Comparison of ENCODE assay signal across 14 cellular contexts in genomic region chr15:78671626-78672211, GRCh38. TPM values are rescaled to one million over a fixed set of nuclear protein-coding genes. Genes with fewer than 3 reads are reported as not detected.
DNase-seq lines count a peak whose midpoint lies in the region; ATAC-seq and TF ChIP-seq lines count a peak whose summit lies in the region.
"Had no signal": no experiment of that assay in that cellular context is flagged by ENCODE, and none has a peak within 500 bp of the region (broad histone marks: within the 10 kb centered on the region; RNA-seq: fewer than 3 reads in every experiment).

No MANE protein-coding gene starts in this region.

- H3K27ac ChIP-seq in SJCRH30, result no peak overlapping the region
- no peak overlapping the region for H3K27ac ChIP-seq in left lung
- H3K27ac ChIP-seq: colonic mucosa had no signal

- ATAC-seq in omental fat pad (ENCODE audit: low FRiP score) (no peak), left lung (no peak)

- H3K4me3 ChIP-seq in BE2C (ENCODE audit: low read depth, low read length) (peak overlapping the region; percentile 15; the same call in 1 of the 2 replicates), SJCRH30 (no peak overlapping the region), left lung (no peak overlapping the region)
- H3K4me3 ChIP-seq: colonic mucosa had no signal

- H3K27me3 ChIP-seq in BE2C (no peaks in the 10 kb centered on the region), SJCRH30 (peaks cover 14% of the 10 kb centered on the region; the same call in 1 of the 2 replicates), left lung (no peaks in the 10 kb centered on the region)
- H3K27me3 ChIP-seq: colonic mucosa had no signal

- no peak for TF ChIP-seq CTCF in BE2C (IDR thresholded peaks at IDR 0.05; ENCODE audit: low read depth, low read length)
- TF ChIP-seq CTCF in omental fat pad (IDR thresholded peaks at IDR 0.05), result no peak
- no peak for TF ChIP-seq CTCF in left lung (IDR thresholded peaks at IDR 0.05)

- DNase-seq in BE2C, result peak; percentile 97
- DNase-seq in NCI-H1417 treated with DMSO at 0.1 percent for 48 hours (lab: John Stamatoyannopoulos, UW), result peak; percentile 82
- DNase-seq in SJCRH30, result peak; percentile 34 to 60
- DNase-seq in islet precursor cell, result peak; percentile 68
- DNase-seq in HCEC 1CT, result no peak
- DNase-seq in MV-4-11 (lab: John Stamatoyannopoulos, UW), result no peak
- DNase-seq in omental fat pad (ENCODE audit: low spot score), result no peak
- no peak for DNase-seq in left lung
- DNase-seq: colonic mucosa; NCI-H345; stimulated activated CD4-positive, alpha-beta T cell treated with anti-CD3 and anti-CD28 coated beads, Interleukin-12 subunit alpha, Interleukin-12 subunit beta, amount 100 ng/mL, for 4 hours; trophoblast cell had no signal

- intact Hi-C loops in left lung (cut with DNase I), result no loop called here

- H3K9me3 ChIP-seq in BE2C, result no peaks in the 10 kb centered on the region
- H3K9me3 ChIP-seq in SJCRH30 (replicated peaks), result no peaks in the 10 kb centered on the region
- no peaks in the 10 kb centered on the region for H3K9me3 ChIP-seq in left lung
- H3K9me3 ChIP-seq: colonic mucosa had no signal

- H3K36me3 ChIP-seq in BE2C (no peaks in the 10 kb centered on the region), SJCRH30 (no peaks in the 10 kb centered on the region), left lung (no peaks in the 10 kb centered on the region)
- H3K36me3 ChIP-seq: colonic mucosa had no signal

- H3K4me1 ChIP-seq in BE2C (peaks cover 55% of the 10 kb centered on the region), SJCRH30 (peaks cover 3% of the 10 kb centered on the region), left lung (no peaks in the 10 kb centered on the region)
- H3K4me1 ChIP-seq: colonic mucosa had no signal

RNA-seq across cellular contexts. Expression of gene CHRNB4, which starts 30.7 kb away (rescaled TPM):
- 20.5 TPM for polyA plus RNA-seq in BE2C (2012; ENCODE audit: insufficient read depth, insufficient read length, low read depth)
- total RNA-seq in SJCRH30 (2014; rRNA removed; shearing (Covaris generic)), result 0.06 TPM in 1 of 2 replicates, not detected in the other
- total RNA-seq in omental fat pad (not detected), left lung (not detected)
- total RNA-seq: natural killer cell treated with Interleukin-12 subunit alpha and Interleukin-12 subunit beta and Interleukin-15 and Interleukin-18, amount 100 ng/mL, for 72 hours had no signal

RNA-seq across cellular contexts. Expression of gene CHRNA3, which starts 50.9 kb away (rescaled TPM):
- polyA plus RNA-seq in BE2C (2012; ENCODE audit: insufficient read depth, insufficient read length, low read depth), result 254 TPM
- not detected in 2 replicates for total RNA-seq in SJCRH30 (2014; rRNA removed; shearing (Covaris generic))
- total RNA-seq in omental fat pad, result 1 to 10 TPM in 1 of 4 donors, under 1 TPM in 1, not detected in 2; 0.09 to 1.3 TPM
- under 1 TPM in 1 of 2 donors, not detected in 1; 0.10 TPM for total RNA-seq in left lung
- total RNA-seq: natural killer cell treated with Interleukin-12 subunit alpha and Interleukin-12 subunit beta and Interleukin-15 and Interleukin-18, amount 100 ng/mL, for 72 hours had no signal
- polyA plus RNA-seq: keratinocyte had no signal

Comparison
In these comparisons a context has a peak if more than half of its experiments do, and no peak if none do; other contexts are left out.
1. DNase-seq: peak in BE2C (single experiment), NCI-H1417 treated with DMSO at 0.1 percent for 48 hours (single experiment), SJCRH30 (2 of 2) and islet precursor cell (single experiment); none in HCEC 1CT (single experiment), MV-4-11 (single experiment), omental fat pad (single experiment) and left lung (0 of 2).